Comparison of ENCODE assay signal across 23 cellular contexts in genomic region chr7:142860968-142861367, GRCh38. TPM values are rescaled to one million over a fixed set of nuclear protein-coding genes. Genes with fewer than 3 reads are reported as not detected.
DNase-seq lines count a peak whose midpoint lies in the region; ATAC-seq and TF ChIP-seq lines count a peak whose summit lies in the region.
"Had no signal": no experiment of that assay in that cellular context is flagged by ENCODE, and none has a peak within 500 bp of the region (broad histone marks: within the 10 kb centered on the region; RNA-seq: fewer than 3 reads in every experiment).

No MANE protein-coding gene starts in this region.

- 69% methylated on average over 3 of the region's 3 CpGs for WGBS in prostate gland

- no peak overlapping the region for H3K27ac ChIP-seq in prostate gland
- H3K27ac ChIP-seq: 22Rv1, BLaER1 had no signal

- H3K4me3 ChIP-seq in LNCaP clone FGC (ENCODE audit: low read depth, low read length), result no peak overlapping the region
- H3K4me3 ChIP-seq in prostate gland, result no peak overlapping the region
- H3K4me3 ChIP-seq: BLaER1, GM12878, HAP-1 had no signal

- peak; percentile 9 for DNase-seq in activated CD8-positive, alpha-beta T cell treated with anti-CD3 and anti-CD28 coated beads, Interleukin-2, amount 10 ng/mL, durations not matched to agents 7 days and 5 days
- DNase-seq in activated CD8-positive, alpha-beta T cell treated with anti-CD3 and anti-CD28 coated beads for 36 hours, result no peak
- peak; percentile 7 for DNase-seq in GM13977 (ENCODE audit: low spot score)
- peak; percentile 71 for DNase-seq in LNCaP clone FGC (ENCODE audit: low read depth)
- peak; percentile 38 for DNase-seq in prostate gland (ENCODE audit: low spot score)
- DNase-seq in effector memory CD8-positive, alpha-beta T cell, result no peak
- DNase-seq: CD8-positive, alpha-beta memory T cell; COR-L47; DMS 273 treated with DMSO at 0.1 percent for 48 hours; DMS53; DND-41; EL; KBM-7 had no signal

- H3K4me1 Mint-ChIP-seq in activated CD8-positive, alpha-beta T cell treated with anti-CD3 and anti-CD28 coated beads, Interleukin-2, amount 10 ng/mL, durations not matched to agents 7 days and 5 days (ENCODE audit: low read depth), result peaks cover 3% of the 10 kb centered on the region
- H3K4me1 Mint-ChIP-seq in activated CD8-positive, alpha-beta T cell treated with anti-CD3 and anti-CD28 coated beads for 36 hours (ENCODE audit: low read depth), result peaks cover 3% of the 10 kb centered on the region
- H3K4me1 Mint-ChIP-seq in effector memory CD8-positive, alpha-beta T cell (ENCODE audit: low read depth in 2 of 2), result peaks cover 6% of the 10 kb centered on the region in 2 donors

- in situ Hi-C loops in GM13977 (cut with MboI; ENCODE audit: low pct_unique_long_range_greater_than_20kb, low sequenced_read_pairs, unreplicated experiment), result loop anchor here (25.0 kb wide), 1 partner anchor 351 kb away; the partner anchor contains the start of gene TAS2R40

- H3K9me3 Mint-ChIP-seq in activated CD8-positive, alpha-beta T cell treated with anti-CD3 and anti-CD28 coated beads, Interleukin-2, amount 10 ng/mL, durations not matched to agents 7 days and 5 days (ENCODE audit: insufficient read depth), result no peaks in the 10 kb centered on the region
- no peaks in the 10 kb centered on the region for H3K9me3 Mint-ChIP-seq in activated CD8-positive, alpha-beta T cell treated with anti-CD3 and anti-CD28 coated beads for 36 hours
- no peaks in the 10 kb centered on the region for H3K9me3 Mint-ChIP-seq in effector memory CD8-positive, alpha-beta T cell
- H3K9me3 Mint-ChIP-seq: CD14-positive monocyte; CD8-positive, alpha-beta memory T cell; IgD-negative memory B cell had no signal

- POLR2A ChIA-PET in activated CD8-positive, alpha-beta T cell treated with anti-CD3 and anti-CD28 coated beads, Interleukin-2, amount 10 ng/mL, durations not matched to agents 7 days and 5 days (lab: Charles Lee), result interaction anchor here (0.6 kb wide), 1 partner anchor 23 kb away, joined by 3 read pairs; no protein-coding TSS in a partner anchor
- POLR2A ChIA-PET in activated CD8-positive, alpha-beta T cell treated with anti-CD3 and anti-CD28 coated beads for 36 hours (lab: Charles Lee), result interaction anchor here (0.6 kb wide), 2 partner anchors 37 to 1396 kb away, joined by 3 read pairs; no protein-coding TSS in a partner anchor

- no peak overlapping the region for H3K4me3 Mint-ChIP-seq in activated CD8-positive, alpha-beta T cell treated with anti-CD3 and anti-CD28 coated beads, Interleukin-2, amount 10 ng/mL, durations not matched to agents 7 days and 5 days
- no peak overlapping the region for H3K4me3 Mint-ChIP-seq in activated CD8-positive, alpha-beta T cell treated with anti-CD3 and anti-CD28 coated beads for 36 hours
- no peak overlapping the region for H3K4me3 Mint-ChIP-seq in effector memory CD8-positive, alpha-beta T cell
- H3K4me3 Mint-ChIP-seq: CD14-positive monocyte, IgD-negative memory B cell had no signal

- no peaks in the 10 kb centered on the region for H3K27me3 ChIP-seq in prostate gland (replicated peaks; ENCODE audit: insufficient read depth)
- H3K27me3 ChIP-seq: BLaER1 had no signal

- no peak for ATAC-seq in activated CD8-positive, alpha-beta T cell treated with anti-CD3 and anti-CD28 coated beads, Interleukin-2, amount 10 ng/mL, durations not matched to agents 7 days and 5 days
- ATAC-seq in activated CD8-positive, alpha-beta T cell treated with anti-CD3 and anti-CD28 coated beads for 36 hours, result no peak
- no peak for ATAC-seq in HG03432 (IDR thresholded peaks at IDR 0.05; ENCODE audit: unreplicated experiment)
- ATAC-seq in effector memory CD8-positive, alpha-beta T cell (replicated peaks), result no peak
- ATAC-seq: GM12878, HepG2 had no signal

- H3K9me3 ChIP-seq in prostate gland, result no peaks in the 10 kb centered on the region
- H3K9me3 ChIP-seq: BLaER1, HAP-1 had no signal

- H3K36me3 Mint-ChIP-seq in activated CD8-positive, alpha-beta T cell treated with anti-CD3 and anti-CD28 coated beads, Interleukin-2, amount 10 ng/mL, durations not matched to agents 7 days and 5 days (ENCODE audit: low read depth), result no peaks in the 10 kb centered on the region
- H3K36me3 Mint-ChIP-seq in activated CD8-positive, alpha-beta T cell treated with anti-CD3 and anti-CD28 coated beads for 36 hours (ENCODE audit: low read depth), result no peaks in the 10 kb centered on the region
- no peaks in the 10 kb centered on the region for H3K36me3 Mint-ChIP-seq in effector memory CD8-positive, alpha-beta T cell (ENCODE audit: insufficient read depth)

- CTCF ChIA-PET in activated CD8-positive, alpha-beta T cell treated with anti-CD3 and anti-CD28 coated beads, Interleukin-2, amount 10 ng/mL, durations not matched to agents 7 days and 5 days (lab: Charles Lee), result interaction anchor here (0.6 to 3.7 kb wide), 5 partner anchors 12 to 402 kb away, joined by 3 to 23 read pairs (median 3); no protein-coding TSS in a partner anchor
- CTCF ChIA-PET in activated CD8-positive, alpha-beta T cell treated with anti-CD3 and anti-CD28 coated beads for 36 hours (lab: Charles Lee), result interaction anchor here (0.7 to 2.9 kb wide), 3 partner anchors 12 to 383 kb away, joined by 3 to 20 read pairs (median 6); no protein-coding TSS in a partner anchor

- H3K27me3 Mint-ChIP-seq in activated CD8-positive, alpha-beta T cell treated with anti-CD3 and anti-CD28 coated beads, Interleukin-2, amount 10 ng/mL, durations not matched to agents 7 days and 5 days (ENCODE audit: low read depth), result peaks cover 13% of the 10 kb centered on the region
- no peaks in the 10 kb centered on the region for H3K27me3 Mint-ChIP-seq in activated CD8-positive, alpha-beta T cell treated with anti-CD3 and anti-CD28 coated beads for 36 hours
- H3K27me3 Mint-ChIP-seq in effector memory CD8-positive, alpha-beta T cell, result no peaks in the 10 kb centered on the region
- H3K27me3 Mint-ChIP-seq: CD8-positive, alpha-beta memory T cell had no signal

- H3K27ac Mint-ChIP-seq in activated CD8-positive, alpha-beta T cell treated with anti-CD3 and anti-CD28 coated beads, Interleukin-2, amount 10 ng/mL, durations not matched to agents 7 days and 5 days, result no peak overlapping the region
- H3K27ac Mint-ChIP-seq in activated CD8-positive, alpha-beta T cell treated with anti-CD3 and anti-CD28 coated beads for 36 hours, result no peak overlapping the region
- no peak overlapping the region for H3K27ac Mint-ChIP-seq in effector memory CD8-positive, alpha-beta T cell
- H3K27ac Mint-ChIP-seq: CD14-positive monocyte; CD8-positive, alpha-beta memory T cell had no signal

- no peak for TF ChIP-seq POLR2A in prostate gland (IDR thresholded peaks at IDR 0.05)

- intact Hi-C loops in activated CD8-positive, alpha-beta T cell treated with anti-CD3 and anti-CD28 coated beads for 36 hours (cut with micrococcal nuclease), result no loop called here
- intact Hi-C loops in prostate gland (cut with DNase I), result no loop called here

- H3K36me3 ChIP-seq in prostate gland, result no peaks in the 10 kb centered on the region
- H3K36me3 ChIP-seq: BLaER1, HAP-1 had no signal

- H3K4me1 ChIP-seq in prostate gland (replicated peaks), result no peaks in the 10 kb centered on the region

- TF ChIP-seq CTCF in activated CD8-positive, alpha-beta T cell treated with anti-CD3 and anti-CD28 coated beads for 36 hours (IDR thresholded peaks at IDR 0.05), result no peak
- TF ChIP-seq CTCF in GM13977 (IDR thresholded peaks at IDR 0.05; ENCODE audit: extremely low read depth, insufficient read depth, missing control alignments), result no peak
- TF ChIP-seq CTCF in LNCaP clone FGC (IDR thresholded peaks at IDR 0.05; ENCODE audit: control insufficient read depth, extremely low read depth, insufficient read depth), result no peak
- TF ChIP-seq CTCF in prostate gland (IDR thresholded peaks at IDR 0.05), result no peak

RNA-seq across cellular contexts. Expression of gene EPHB6, which starts 6.1 kb away (rescaled TPM):
- total RNA-seq in activated CD8-positive, alpha-beta T cell treated with anti-CD3 and anti-CD28 coated beads, Interleukin-2, amount 10 ng/mL, durations not matched to agents 7 days and 5 days, result 1 to 10 TPM; 7.0 TPM
- 1 to 10 TPM; 3.5 to 5.5 TPM for total RNA-seq in activated CD8-positive, alpha-beta T cell treated with anti-CD3 and anti-CD28 coated beads for 36 hours
- 100 to 1,000 TPM in 1 of 2 donors, 10 to 100 TPM in 1; 98.1 to 122 TPM for total RNA-seq in prostate gland
- total RNA-seq: G401, HepG2 had no signal

RNA-seq across cellular contexts. Expression of gene TRPV6, which starts 24.6 kb away (rescaled TPM):
- not detected for total RNA-seq in activated CD8-positive, alpha-beta T cell treated with anti-CD3 and anti-CD28 coated beads, Interleukin-2, amount 10 ng/mL, durations not matched to agents 7 days and 5 days
- total RNA-seq in activated CD8-positive, alpha-beta T cell treated with anti-CD3 and anti-CD28 coated beads for 36 hours, result not detected
- total RNA-seq in prostate gland, result 10 to 100 TPM; 47.0 to 82.0 TPM
- total RNA-seq: A673; CD8-positive, alpha-beta memory T cell; G401; GM12878; HepG2 had no signal

Comparison
In these comparisons a context has a peak if more than half of its experiments do, and no peak if none do; other contexts are left out.
1. DNase-seq: peak in activated CD8-positive, alpha-beta T cell treated with anti-CD3 and anti-CD28 coated beads, Interleukin-2, amount 10 ng/mL, durations not matched to agents 7 days and 5 days (single experiment), GM13977 (single experiment), LNCaP clone FGC (single experiment) and prostate gland (single experiment); none in activated CD8-positive, alpha-beta T cell treated with anti-CD3 and anti-CD28 coated beads for 36 hours (single experiment) and effector memory CD8-positive, alpha-beta T cell (0 of 3).
2. RNA of gene EPHB6, which starts 6.1 kb away (total RNA-seq): 98.1 to 122 TPM in prostate gland; 7.0 TPM in activated CD8-positive, alpha-beta T cell treated with anti-CD3 and anti-CD28 coated beads, Interleukin-2, amount 10 ng/mL, durations not matched to agents 7 days and 5 days and 3.5 to 5.5 TPM in activated CD8-positive, alpha-beta T cell treated with anti-CD3 and anti-CD28 coated beads for 36 hours; every median in the first group is over 10 times any median in the second.
3. RNA of gene TRPV6, which starts 24.6 kb away (total RNA-seq): 47.0 to 82.0 TPM in prostate gland; not detected in activated CD8-positive, alpha-beta T cell treated with anti-CD3 and anti-CD28 coated beads for 36 hours and not detected in activated CD8-positive, alpha-beta T cell treated with anti-CD3 and anti-CD28 coated beads, Interleukin-2, amount 10 ng/mL, durations not matched to agents 7 days and 5 days; every median in the first group is over 10 times any median in the second.